Comparison of ENCODE assay signal across 2 cellular contexts in genomic region chr9:99274511-99274910, GRCh38.
A peak's percentile ranks its signal among the peaks of the same experiment; 100 is the strongest.
TF ChIP-seq lines count a peak whose summit lies in the region.

No MANE protein-coding gene starts in this region.

TF ChIP-seq in GM12891, 5 proteins besides CTCF, POLR2A, EP300 and RAD21 (continued from another document):
- no peak for TF ChIP-seq POU2F2 (IDR thresholded peaks at IDR 0.05; ENCODE audit: low read depth, low read length)
- TF ChIP-seq POLR2AphosphoS5 (IDR thresholded peaks at IDR 0.05; ENCODE audit: low read depth, low read length) = no peak

TF ChIP-seq in K562, 482 proteins besides CTCF, POLR2A, EP300 and RAD21:
- TF ChIP-seq E2F4 (CRISPR knock-in tag; IDR thresholded peaks at IDR 0.05; ENCODE audit: low read depth) (no peak), CEBPG (CRISPR knock-in tag; IDR thresholded peaks at IDR 0.05) (no peak), CEBPG (tag; conservative IDR thresholded peaks at IDR 0.05 in 1 of 2, IDR thresholded peaks at IDR 0.05 in 1 of 2) (peak in 1 of 2 experiments; percentile 81; a peak in 2 of 4 replicates)
TF ChIP-seq in K562: peak in this region for 1.
